21 cellular contexts compared by ENCODE assay signal in genomic region chr4:142307857-142308256, GRCh38.
DNase-seq lines count a peak whose midpoint lies in the region; ATAC-seq and TF ChIP-seq lines count a peak whose summit lies in the region.
"Had no signal": no experiment of that assay in that cellular context is flagged by ENCODE, and none has a peak within 500 bp of the region (broad histone marks: within the 10 kb centered on the region; RNA-seq: fewer than 3 reads in every experiment).

No MANE protein-coding gene starts in this region.

- H2BK12ac ChIP-seq in H9 (ENCODE audit: insufficient read length, low read depth, low read length): no peak overlapping the region

- TF ChIP-seq CTCF in epithelial cell of proximal tubule (conservative IDR thresholded peaks at IDR 0.05; ENCODE audit: low read depth, low read length): no peak
- TF ChIP-seq CTCF in endodermal cell (conservative IDR thresholded peaks at IDR 0.05): no peak
- TF ChIP-seq CTCF in H9 (conservative IDR thresholded peaks at IDR 0.05): no peak

- H3K23ac ChIP-seq in H9 (ENCODE audit: insufficient read length, low read depth, low read length): no peak overlapping the region

- H4K91ac ChIP-seq in H9 (ENCODE audit: insufficient read length, low read depth, low read length): no peak overlapping the region

- H3K4me3 ChIP-seq in epithelial cell of proximal tubule (ENCODE audit: low read depth, low read length): no peak overlapping the region
- no peak overlapping the region for H3K4me3 ChIP-seq in endodermal cell (ENCODE audit: low read length)
- H3K4me3 ChIP-seq: BLaER1, GM12878, SK-N-MC had no signal

- no peaks in the 10 kb centered on the region for H3K27me3 ChIP-seq in endodermal cell (ENCODE audit: control insufficient read depth, insufficient read depth, low read length, poor library complexity, severe bottlenecking)
- H3K27me3 ChIP-seq in H9 (ENCODE audit: insufficient read depth, low read length): no peaks in the 10 kb centered on the region
- H3K27me3 ChIP-seq: BLaER1 had no signal

- no peak overlapping the region for H4K8ac ChIP-seq in H9 (replicated peaks; ENCODE audit: insufficient read length, low read depth, low read length)

- H3K4me3 Mint-ChIP-seq in endodermal cell: no peak overlapping the region
- H3K4me3 Mint-ChIP-seq in H9: no peak overlapping the region
- H3K4me3 Mint-ChIP-seq: CD4-positive, alpha-beta memory T cell had no signal

- DNase-seq in epithelial cell of proximal tubule (ENCODE audit: low read depth) (peak; percentile 4), medulla oblongata (ENCODE audit: extremely low spot score) (peak; percentile 33), renal cortical epithelial cell (ENCODE audit: low read depth) (peak; percentile 63), HuH-7 (ENCODE audit: low spot score) (no peak), endodermal cell (no peak), H9 (no peak)
- no peak for DNase-seq in activated naive CD4-positive, alpha-beta T cell treated with anti-CD3 and anti-CD28 coated beads, Interleukin-2, amount 50 U/mL, for 72 hours (ENCODE audit: low spot score in 2 of 2)
- DNase-seq: Calu3; CD4-positive, alpha-beta memory T cell; DMS53; EL; KG1; NCI-H1417 treated with DMSO at 0.1 percent for 48 hours; NCI-H187 treated with DMSO at 0.1 percent for 48 hours; NCI-H345; NCI-H69 had no signal

- H3K36me3 ChIP-seq in endodermal cell (ENCODE audit: control insufficient read depth, insufficient read depth, low read length): no peaks in the 10 kb centered on the region
- H3K36me3 ChIP-seq: BLaER1 had no signal

- H3K79me2 ChIP-seq in H9 (ENCODE audit: insufficient read depth, low read length): no peaks in the 10 kb centered on the region

- no peak overlapping the region for H3K18ac ChIP-seq in H9 (ENCODE audit: insufficient read length, low read depth, low read length)

- H3K9me3 Mint-ChIP-seq in endodermal cell (no peaks in the 10 kb centered on the region), H9 (no peaks in the 10 kb centered on the region)
- no peaks in the 10 kb centered on the region for H3K9me3 Mint-ChIP-seq in activated naive CD4-positive, alpha-beta T cell treated with anti-CD3 and anti-CD28 coated beads, Interleukin-2, amount 50 U/mL, for 72 hours

- no peak overlapping the region for H3K56ac ChIP-seq in H9 (ENCODE audit: insufficient read length, low read depth, low read length)

- no peak overlapping the region for H3T11ph ChIP-seq in H9 (ENCODE audit: low read length)

- no peaks in the 10 kb centered on the region for H3K4me1 ChIP-seq in endodermal cell (ENCODE audit: control insufficient read depth, insufficient read depth, low read length)
- H3K4me1 ChIP-seq in H9 (ENCODE audit: insufficient read depth, low read length): no peaks in the 10 kb centered on the region

- H3K4me2 ChIP-seq in H9 (ENCODE audit: insufficient read depth, insufficient read length, low read length): no peak overlapping the region
- H3K4me2 ChIP-seq: BLaER1 had no signal

- no peak overlapping the region for H3K9ac ChIP-seq in endodermal cell (ENCODE audit: extremely low read depth, low read length, poor library complexity, severe bottlenecking)
- H3K9ac ChIP-seq in H9 (ENCODE audit: extremely low read depth, insufficient read length, low read length): no peak overlapping the region
- H3K9ac ChIP-seq: BLaER1 had no signal

- H3K27ac Mint-ChIP-seq in endodermal cell: no peak overlapping the region
- H3K27ac Mint-ChIP-seq in activated naive CD4-positive, alpha-beta T cell treated with anti-CD3 and anti-CD28 coated beads, Interleukin-2, amount 50 U/mL, for 72 hours: no peak overlapping the region
- no peak overlapping the region for H3K27ac Mint-ChIP-seq in H9

- no peak for TF ChIP-seq RAD21 in Ishikawa (IDR thresholded peaks at IDR 0.05; ENCODE audit: low read depth)

- H3K36me3 Mint-ChIP-seq in endodermal cell (ENCODE audit: low read depth) (no peaks in the 10 kb centered on the region), H9 (ENCODE audit: insufficient read depth in 1 of 3, low read depth in 3 of 3) (no peaks in the 10 kb centered on the region)
- H3K36me3 Mint-ChIP-seq in activated naive CD4-positive, alpha-beta T cell treated with anti-CD3 and anti-CD28 coated beads, Interleukin-2, amount 50 U/mL, for 72 hours: peaks cover 21 to 33% of the 10 kb centered on the region in 2 donors

- H2BK15ac ChIP-seq in H9 (ENCODE audit: low read depth, low read length): no peak overlapping the region

- H2AK5ac ChIP-seq in H9 (ENCODE audit: insufficient read length, low read length): no peak overlapping the region

- H3K9me3 ChIP-seq in endodermal cell (ENCODE audit: control insufficient read depth, low read length) (no peaks in the 10 kb centered on the region), H9 (ENCODE audit: control insufficient read depth, low read depth, low read length) (no peaks in the 10 kb centered on the region)
- H3K9me3 ChIP-seq: BLaER1 had no signal

- H3K27me3 Mint-ChIP-seq in endodermal cell (ENCODE audit: insufficient read depth) (no peaks in the 10 kb centered on the region), H9 (ENCODE audit: low read depth) (no peaks in the 10 kb centered on the region)
- H3K27me3 Mint-ChIP-seq: CD4-positive, alpha-beta memory T cell had no signal

- peak; percentile 78 for TF ChIP-seq EP300 in Ishikawa (IDR thresholded peaks at IDR 0.05; ENCODE audit: borderline replicate concordance)

- H2BK120ac ChIP-seq in H9 (ENCODE audit: low read depth, low read length, poor library complexity, severe bottlenecking): no peak overlapping the region

- H3K79me1 ChIP-seq in H9 (ENCODE audit: insufficient read depth, low read depth, low read length, poor library complexity, severe bottlenecking): no peaks in the 10 kb centered on the region

- H3K23me2 ChIP-seq in H9 (ENCODE audit: insufficient read length, low read depth, low read length, poor library complexity, severe bottlenecking): no peaks in the 10 kb centered on the region

- no peak overlapping the region for H2BK20ac ChIP-seq in H9 (ENCODE audit: low read depth, low read length, poor library complexity, severe bottlenecking)

- no peak overlapping the region for H4K5ac ChIP-seq in H9 (ENCODE audit: insufficient read length, low read depth, low read length)

- H2AFZ ChIP-seq in H9 (ENCODE audit: low read length): no peak overlapping the region

- no peak for ATAC-seq in activated naive CD4-positive, alpha-beta T cell treated with anti-CD3 and anti-CD28 coated beads, Interleukin-2, amount 50 U/mL, for 72 hours
- ATAC-seq: GM12878, Panc1 had no signal

- WGBS in endodermal cell (ENCODE audit: insufficient coverage in 1 of 2, insufficient read length in 1 of 2), 2 experiments: 87 to 100% methylated on average over 2 of the region's 2 CpGs
- WGBS in H9 (ENCODE audit: extremely low coverage, insufficient read length, low lambda C conversion rate): no CpG with 5 or more reads among the region's 2 CpGs

- H3K4ac ChIP-seq in H9 (ENCODE audit: low read depth, low read length): no peak overlapping the region

- H2BK5ac ChIP-seq in H9 (ENCODE audit: insufficient read length, low read length): no peak overlapping the region

- no peak overlapping the region for H3K27ac ChIP-seq in endodermal cell (ENCODE audit: low read depth, low read length)
- no peak overlapping the region for H3K27ac ChIP-seq in H9 (ENCODE audit: insufficient read length, low read depth, low read length)
- H3K27ac ChIP-seq: BLaER1, SK-N-MC had no signal

- no peaks in the 10 kb centered on the region for H4K20me1 ChIP-seq in H9 (ENCODE audit: control insufficient read depth, insufficient read depth, insufficient read length)
- H4K20me1 ChIP-seq: BLaER1 had no signal

- peaks cover 10% of the 10 kb centered on the region for H3K4me1 Mint-ChIP-seq in endodermal cell
- no peaks in the 10 kb centered on the region for H3K4me1 Mint-ChIP-seq in H9

- no peak overlapping the region for H3K14ac ChIP-seq in H9 (ENCODE audit: insufficient read depth, low read length)

TF ChIP-seq in Ishikawa, 13 proteins besides CTCF, POLR2A, EP300 and RAD21:
- TF ChIP-seq CREB1 (IDR thresholded peaks at IDR 0.05; ENCODE audit: low read depth): no peak
- TF ChIP-seq TEAD4 (IDR thresholded peaks at IDR 0.05): peak; percentile 56
- TF ChIP-seq MAX (IDR thresholded peaks at IDR 0.05): 0 out of 2 replicates have a peak, but pooled peaks have one; percentile 10
- peak; percentile 73 for TF ChIP-seq NFIC (IDR thresholded peaks at IDR 0.05)
- TF ChIP-seq TCF12 (IDR thresholded peaks at IDR 0.05; ENCODE audit: low read depth): peak; percentile 88

Comparison
In these comparisons a context has a peak if more than half of its experiments do, and no peak if none do; other contexts are left out.
1. DNase-seq: peak in epithelial cell of proximal tubule (single experiment), medulla oblongata (single experiment) and renal cortical epithelial cell (single experiment); none in HuH-7 (single experiment), endodermal cell (single experiment), activated naive CD4-positive, alpha-beta T cell treated with anti-CD3 and anti-CD28 coated beads, Interleukin-2, amount 50 U/mL, for 72 hours (0 of 2) and H9 (single experiment).